ENCODE assay signal across 18 cellular contexts in genomic region chr16:22624759-22625533, GRCh38.
"Had no signal": no experiment of that assay in that cellular context is flagged by ENCODE, and none has a peak within 500 bp of the region (broad histone marks: within the 10 kb centered on the region; RNA-seq: fewer than 3 reads in every experiment).

No MANE protein-coding gene starts in this region.

- H3K4me3 ChIP-seq: dorsolateral prefrontal cortex, gastroesophageal sphincter, heart right ventricle, neural progenitor cell, sigmoid colon, tibial nerve, uterus had no signal

- H3K27ac ChIP-seq: dorsolateral prefrontal cortex, gastroesophageal sphincter, heart right ventricle, neural progenitor cell, sigmoid colon, tibial nerve, uterus, WERI-Rb-1 had no signal

- H3K36me3 Mint-ChIP-seq: activated naive CD8-positive, alpha-beta T cell treated with anti-CD3 and anti-CD28 coated beads for 36 hours; naive thymus-derived CD4-positive, alpha-beta T cell; neural progenitor cell had no signal

- ATAC-seq: gastroesophageal sphincter; heart right ventricle; naive thymus-derived CD4-positive, alpha-beta T cell; stimulated activated naive CD8-positive, alpha-beta T cell treated with anti-CD3 and anti-CD28 coated beads, Interleukin-15, Interleukin-2, amounts not matched to agents 100 U/mL and 50 U/mL, for 24 hours had no signal

- H3K27ac Mint-ChIP-seq: activated naive CD8-positive, alpha-beta T cell treated with anti-CD3 and anti-CD28 coated beads for 36 hours; naive thymus-derived CD4-positive, alpha-beta T cell; neural progenitor cell had no signal

- H3K4me3 Mint-ChIP-seq: activated naive CD8-positive, alpha-beta T cell treated with anti-CD3 and anti-CD28 coated beads for 36 hours; naive thymus-derived CD4-positive, alpha-beta T cell; neural progenitor cell had no signal

- DNase-seq: activated CD4-positive, alpha-beta T cell treated with anti-CD3 and anti-CD28 coated beads for 1 hour; activated naive CD4-positive, alpha-beta T cell; activated naive CD8-positive, alpha-beta T cell treated with anti-CD3 and anti-CD28 coated beads for 36 hours; amygdala; caudate nucleus; heart right ventricle; mesendoderm; naive thymus-derived CD4-positive, alpha-beta T cell; sigmoid colon; stimulated activated naive CD8-positive, alpha-beta T cell treated with anti-CD3 and anti-CD28 coated beads, Interleukin-15, Interleukin-2, amounts not matched to agents 100 U/mL and 50 U/mL, for 24 hours; substantia nigra; SW 1271; uterus; WERI-Rb-1 had no signal

- H3K9me3 Mint-ChIP-seq: activated naive CD8-positive, alpha-beta T cell treated with anti-CD3 and anti-CD28 coated beads for 36 hours; naive thymus-derived CD4-positive, alpha-beta T cell; neural progenitor cell had no signal

- H3K4me1 Mint-ChIP-seq: activated naive CD8-positive, alpha-beta T cell treated with anti-CD3 and anti-CD28 coated beads for 36 hours; naive thymus-derived CD4-positive, alpha-beta T cell; neural progenitor cell had no signal

- H3K27me3 Mint-ChIP-seq: activated naive CD8-positive, alpha-beta T cell treated with anti-CD3 and anti-CD28 coated beads for 36 hours had no signal
